ENCODE assay signal across 16 cellular contexts in the genomic region with DNA sequence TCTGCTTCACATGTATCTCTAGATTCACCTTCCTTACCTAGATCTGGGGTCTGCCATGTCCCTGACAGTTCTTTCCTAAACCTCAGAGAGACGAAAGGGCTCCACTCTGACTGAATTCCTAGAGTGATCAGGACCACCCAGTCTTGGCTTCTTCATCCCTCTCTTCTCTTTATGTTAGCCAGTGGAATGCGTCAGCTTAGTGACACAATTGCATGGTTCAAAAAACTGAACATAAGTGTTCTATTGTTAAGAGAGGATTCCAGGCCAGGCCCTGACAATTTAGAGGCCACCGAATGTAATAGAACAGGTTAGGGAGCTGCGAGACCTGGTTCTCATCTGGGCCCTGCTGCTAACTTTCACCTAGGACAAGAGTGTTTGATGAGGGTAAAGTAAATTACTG. TPM values are rescaled to one million over a fixed set of nuclear protein-coding genes. Genes with fewer than 3 reads are reported as not detected.
DNase-seq lines count a peak whose midpoint lies in the region; ATAC-seq, FAIRE-seq and TF ChIP-seq lines count a peak whose summit lies in the region.
"Had no signal": no experiment of that assay in that cellular context is flagged by ENCODE, and none has a peak within 500 bp of the region (broad histone marks: within the 10 kb centered on the region; RNA-seq: fewer than 3 reads in every experiment).

No MANE protein-coding gene starts in this region.

- no peak overlapping the region for H3K4me2 ChIP-seq in SU-DHL-6 (ENCODE audit: low read depth, low read length, poor library complexity, severe bottlenecking)

- FAIRE-seq in GM19239 (lab: Jason Lieb, UNC): no peak
- FAIRE-seq: RCC 7860 had no signal

- H3K27me3 ChIP-seq in HAP-1 (ENCODE audit: low read depth) (no peaks in the 10 kb centered on the region), SU-DHL-6 (ENCODE audit: low read length) (no peaks in the 10 kb centered on the region)
- H3K27me3 ChIP-seq: MG63 had no signal

- no peaks in the 10 kb centered on the region for H3K9me2 ChIP-seq in SU-DHL-6 (replicated peaks; ENCODE audit: insufficient read depth, low read length)

- in situ Hi-C loops in HAP-1 (cut with MboI; ENCODE audit: low sequenced_read_pairs): no loop called here

- no peak for TF ChIP-seq CTCF in SU-DHL-6 (IDR thresholded peaks at IDR 0.05; ENCODE audit: insufficient read depth, low read length, poor library complexity, severe bottlenecking)

- no peak overlapping the region for H2AFZ ChIP-seq in SU-DHL-6 (ENCODE audit: low read depth, low read length, severe bottlenecking)

- no peaks in the 10 kb centered on the region for H4K20me1 ChIP-seq in SU-DHL-6 (ENCODE audit: low read depth, low read length)

- H3K4me3 ChIP-seq in HAP-1: no peak overlapping the region
- H3K4me3 ChIP-seq in SU-DHL-6 (ENCODE audit: insufficient read depth, low read length, poor library complexity, severe bottlenecking): no peak overlapping the region
- H3K4me3 ChIP-seq: MG63 had no signal

- H3F3A ChIP-seq in SU-DHL-6 (ENCODE audit: insufficient read depth): peaks cover 44% of the 10 kb centered on the region

- H3K9me3 ChIP-seq in HAP-1 (no peaks in the 10 kb centered on the region), SU-DHL-6 (ENCODE audit: insufficient read depth, low read length) (no peaks in the 10 kb centered on the region)
- H3K9me3 ChIP-seq: Caco-2, MG63 had no signal

- peak; percentile 63 to 76 for DNase-seq in HAP-1 (ENCODE audit: low spot score in 2 of 2)
- peak; percentile 59 for DNase-seq in ecto neural progenitor cell (ENCODE audit: low spot score)
- peak; percentile 74 for DNase-seq in pons (ENCODE audit: low spot score)
- no peak for DNase-seq in GM19239 (ENCODE audit: insufficient read length, low spot score)
- no peak for DNase-seq in Right ventricle myocardium superior
- DNase-seq in NCI-H1048 (lab: John Stamatoyannopoulos, UW): no peak
- DNase-seq: AML-193, Caco-2, MG63, NCI-H1930, NCI-H2171, NCI-H774, SIG-M5 had no signal

- H3K4me1 ChIP-seq in HAP-1: peaks cover 50% of the 10 kb centered on the region
- H3K4me1 ChIP-seq: Caco-2 had no signal

- no peak overlapping the region for H3K9ac ChIP-seq in SU-DHL-6 (ENCODE audit: low read length)

- ATAC-seq in Right ventricle myocardium superior (ENCODE audit: poor library complexity) (no peak), GM19023 (IDR thresholded peaks at IDR 0.05; ENCODE audit: unreplicated experiment) (no peak)

- H3K79me2 ChIP-seq in SU-DHL-6 (ENCODE audit: insufficient read depth, low read length): 0 out of 2 replicates have a peak, but pooled peaks cover 11% of the 10 kb centered on the region

- intact Hi-C loops in Right ventricle myocardium superior (cut with DNase I): no loop called here

- H3K27ac ChIP-seq in SU-DHL-6 (ENCODE audit: low read depth, low read length): peak overlapping the region; percentile 46; the same call in 1 of the 2 replicates

- H3K36me3 ChIP-seq in HAP-1 (replicated peaks) (peaks cover 4% of the 10 kb centered on the region), SU-DHL-6 (ENCODE audit: low read length) (no peaks in the 10 kb centered on the region)

RNA-seq across cellular contexts. Expression of a gene that starts 10.0 kb away (rescaled TPM):
- 1.2 TPM for total RNA-seq in Right ventricle myocardium superior

RNA-seq across cellular contexts. Expression of a gene that starts 40.7 kb away (rescaled TPM):
- 145 TPM for total RNA-seq in Right ventricle myocardium superior

Comparison
In these comparisons a context has a peak if more than half of its experiments do, and no peak if none do; other contexts are left out.
1. DNase-seq: peak in HAP-1 (2 of 2), ecto neural progenitor cell (single experiment) and pons (single experiment); none in GM19239 (single experiment), Right ventricle myocardium superior (single experiment) and NCI-H1048 (single experiment).